In the genomic region with DNA sequence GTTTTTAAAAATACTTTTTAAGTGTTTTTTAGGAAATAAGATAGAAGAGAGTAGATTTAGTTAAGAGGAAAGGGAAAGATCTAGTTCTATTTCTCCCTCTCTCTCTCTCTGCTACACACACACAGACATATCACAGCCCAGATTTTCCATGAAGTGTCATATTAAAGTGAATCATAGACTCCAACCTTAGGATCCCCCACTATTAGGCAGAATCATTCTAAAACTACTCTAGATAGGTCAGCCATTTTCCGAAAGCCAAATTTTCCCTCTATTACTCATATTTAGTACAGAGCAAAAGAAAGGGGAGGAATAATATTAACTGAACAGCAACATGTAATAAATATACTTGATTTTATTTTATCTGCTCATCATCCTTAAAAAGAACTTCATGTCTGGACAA, we compare ENCODE assay signal across 18 cellular contexts. TPM values are rescaled to one million over a fixed set of nuclear protein-coding genes. Genes with fewer than 3 reads are reported as not detected.
DNase-seq lines count a peak whose midpoint lies in the region; ATAC-seq and TF ChIP-seq lines count a peak whose summit lies in the region.
"Had no signal": no experiment of that assay in that cellular context is flagged by ENCODE, and none has a peak within 500 bp of the region (broad histone marks: within the 10 kb centered on the region; RNA-seq: fewer than 3 reads in every experiment).

No MANE protein-coding gene starts in this region.

- no peaks in the 10 kb centered on the region for H3K4me1 ChIP-seq in mammary epithelial cell (ENCODE audit: insufficient read depth, low read length)

- H3K27ac ChIP-seq in mammary epithelial cell (ENCODE audit: insufficient read depth, low read depth, low read length) = no peak overlapping the region
- H3K27ac ChIP-seq: C4-2B had no signal

- intact Hi-C loops in activated CD4-positive, alpha-beta T cell treated with anti-CD3 and anti-CD28 coated beads for 36 hours (cut with DNase I, micrococcal nuclease) = loop anchor here (1.0 to 2.0 kb wide), 3 partner anchors 35 to 47 kb away; a partner anchor contains a TSS
- intact Hi-C loops in mammary epithelial cell (cut with micrococcal nuclease) = no loop called here

- H3K4me2 ChIP-seq in mammary epithelial cell (ENCODE audit: insufficient read depth, low read depth, low read length) = no peak overlapping the region

- H3K4me1 Mint-ChIP-seq in activated CD4-positive, alpha-beta T cell treated with anti-CD3 and anti-CD28 coated beads for 36 hours = peaks cover 78% of the 10 kb centered on the region
- H3K4me1 Mint-ChIP-seq in activated CD4-positive, alpha-beta T cell treated with anti-CD3 and anti-CD28 coated beads, Interleukin-2, amount 10 ng/mL, durations not matched to agents 7 days and 5 days = peaks cover 61% of the 10 kb centered on the region
- H3K4me1 Mint-ChIP-seq in activated CD8-positive, alpha-beta T cell treated with anti-CD3 and anti-CD28 coated beads, Interleukin-2, amount 10 ng/mL, durations not matched to agents 7 days and 5 days (ENCODE audit: low read depth) = peaks cover 72% of the 10 kb centered on the region
- H3K4me1 Mint-ChIP-seq: brain had no signal

- peaks cover 40% of the 10 kb centered on the region for H3K36me3 Mint-ChIP-seq in activated CD4-positive, alpha-beta T cell treated with anti-CD3 and anti-CD28 coated beads for 36 hours (ENCODE audit: low read depth)
- peaks cover 37% of the 10 kb centered on the region for H3K36me3 Mint-ChIP-seq in activated CD4-positive, alpha-beta T cell treated with anti-CD3 and anti-CD28 coated beads, Interleukin-2, amount 10 ng/mL, durations not matched to agents 7 days and 5 days (ENCODE audit: low read depth)
- peaks cover 58% of the 10 kb centered on the region for H3K36me3 Mint-ChIP-seq in activated CD8-positive, alpha-beta T cell treated with anti-CD3 and anti-CD28 coated beads, Interleukin-2, amount 10 ng/mL, durations not matched to agents 7 days and 5 days (ENCODE audit: low read depth)
- H3K36me3 Mint-ChIP-seq: brain, type B pancreatic cell had no signal

- H3K27me3 ChIP-seq in mammary epithelial cell (ENCODE audit: insufficient read depth, low read length) = no peaks in the 10 kb centered on the region

- peaks cover 2% of the 10 kb centered on the region for H3K36me3 ChIP-seq in mammary epithelial cell (ENCODE audit: insufficient read depth, low read length)

- no TSS peak for BruUV-seq in mammary epithelial cell (replicated peaks; lab: Mats Ljungman, UMichigan)

- peak overlapping the region; percentile 88 for H3K27ac Mint-ChIP-seq in activated CD4-positive, alpha-beta T cell treated with anti-CD3 and anti-CD28 coated beads for 36 hours
- H3K27ac Mint-ChIP-seq in activated CD4-positive, alpha-beta T cell treated with anti-CD3 and anti-CD28 coated beads, Interleukin-2, amount 10 ng/mL, durations not matched to agents 7 days and 5 days = no peak overlapping the region
- H3K27ac Mint-ChIP-seq in activated CD8-positive, alpha-beta T cell treated with anti-CD3 and anti-CD28 coated beads, Interleukin-2, amount 10 ng/mL, durations not matched to agents 7 days and 5 days = peak overlapping the region; percentile 31
- H3K27ac Mint-ChIP-seq: brain, type B pancreatic cell had no signal

- H3K79me2 ChIP-seq in mammary epithelial cell (ENCODE audit: insufficient read depth, low read length) = no peaks in the 10 kb centered on the region

- DNase-seq in activated CD4-positive, alpha-beta T cell treated with anti-CD3 and anti-CD28 coated beads for 36 hours = no peak
- DNase-seq in activated CD4-positive, alpha-beta T cell treated with anti-CD3 and anti-CD28 coated beads, Interleukin-2, amount 10 ng/mL, durations not matched to agents 7 days and 5 days = no peak
- DNase-seq in activated CD8-positive, alpha-beta T cell treated with anti-CD3 and anti-CD28 coated beads, Interleukin-2, amount 10 ng/mL, durations not matched to agents 7 days and 5 days = no peak
- DNase-seq in fibroblast of mammary gland (ENCODE audit: low read depth) = peak; percentile 57
- no peak for DNase-seq in stimulated activated naive CD8-positive, alpha-beta T cell treated with anti-CD3 and anti-CD28 coated beads, Interleukin-15, Interleukin-2, amounts not matched to agents 100 U/mL and 50 U/mL, for 24 hours
- no peak for DNase-seq in mammary epithelial cell
- DNase-seq in germinal center (ENCODE audit: low spot score) = no peak
- DNase-seq: activated CD4-positive, alpha-beta T cell treated with anti-CD3 and anti-CD28 coated beads for 1 hour; hypothalamus; left cardiac atrium; NCI-H187; NCI-H446; posterior cingulate gyrus; Right ventricle myocardium superior had no signal

- WGBS in mammary epithelial cell (ENCODE audit: low coverage, missing lambda C conversion rate) = 100% methylated on average over 1 of the region's 1 CpG

- H3K9me3 Mint-ChIP-seq in activated CD4-positive, alpha-beta T cell treated with anti-CD3 and anti-CD28 coated beads for 36 hours (ENCODE audit: low read depth) = no peaks in the 10 kb centered on the region
- no peaks in the 10 kb centered on the region for H3K9me3 Mint-ChIP-seq in activated CD4-positive, alpha-beta T cell treated with anti-CD3 and anti-CD28 coated beads, Interleukin-2, amount 10 ng/mL, durations not matched to agents 7 days and 5 days
- H3K9me3 Mint-ChIP-seq in activated CD8-positive, alpha-beta T cell treated with anti-CD3 and anti-CD28 coated beads, Interleukin-2, amount 10 ng/mL, durations not matched to agents 7 days and 5 days (ENCODE audit: insufficient read depth) = no peaks in the 10 kb centered on the region
- H3K9me3 Mint-ChIP-seq: brain, type B pancreatic cell had no signal

- no peak for TF ChIP-seq CTCF in fibroblast of mammary gland (conservative IDR thresholded peaks at IDR 0.05; ENCODE audit: control insufficient read depth, insufficient read depth, low read depth, low read length)
- no peak for TF ChIP-seq CTCF in mammary epithelial cell (conservative IDR thresholded peaks at IDR 0.05 in 1 of 2, IDR thresholded peaks at IDR 0.05 in 1 of 2; ENCODE audit: extremely low read depth in 1 of 2, insufficient read depth in 1 of 2, low read depth in 1 of 2, low read length in 2 of 2)

- H3K4me3 ChIP-seq in fibroblast of mammary gland (ENCODE audit: control insufficient read depth, low read depth, low read length) = no peak overlapping the region
- H3K4me3 ChIP-seq in mammary epithelial cell (replicated peaks in 1 of 3; ENCODE audit: insufficient read depth in 1 of 3, low read depth in 2 of 3, low read length in 3 of 3) = no peak overlapping the region

- dilution Hi-C loops in mammary epithelial cell (cut with HindIII; ENCODE audit: low sequenced_read_pairs) = no loop called here

- in situ Hi-C loops in mammary epithelial cell (cut with MboI; ENCODE audit: low sequenced_read_pairs in 2 of 2) = no loop called here

- POLR2A ChIA-PET in activated CD4-positive, alpha-beta T cell treated with anti-CD3 and anti-CD28 coated beads for 36 hours (lab: Charles Lee) = no interaction called here
- POLR2A ChIA-PET in activated CD4-positive, alpha-beta T cell treated with anti-CD3 and anti-CD28 coated beads, Interleukin-2, amount 10 ng/mL, durations not matched to agents 7 days and 5 days (lab: Charles Lee) = no interaction called here
- POLR2A ChIA-PET in activated CD8-positive, alpha-beta T cell treated with anti-CD3 and anti-CD28 coated beads, Interleukin-2, amount 10 ng/mL, durations not matched to agents 7 days and 5 days (lab: Charles Lee) = no interaction called here

- peak; percentile 33 for ATAC-seq in activated CD4-positive, alpha-beta T cell treated with anti-CD3 and anti-CD28 coated beads for 36 hours
- no peak for ATAC-seq in activated CD8-positive, alpha-beta T cell treated with anti-CD3 and anti-CD28 coated beads, Interleukin-2, amount 10 ng/mL, durations not matched to agents 7 days and 5 days
- ATAC-seq in stimulated activated naive CD8-positive, alpha-beta T cell treated with anti-CD3 and anti-CD28 coated beads, Interleukin-15, Interleukin-2, amounts not matched to agents 100 U/mL and 50 U/mL, for 24 hours = peak; percentile 72
- ATAC-seq in GM18909 (IDR thresholded peaks at IDR 0.05; ENCODE audit: poor library complexity, unreplicated experiment) = no peak
- ATAC-seq: left cardiac atrium had no signal

- CTCF ChIA-PET in activated CD4-positive, alpha-beta T cell treated with anti-CD3 and anti-CD28 coated beads for 36 hours (lab: Charles Lee) = no interaction called here
- CTCF ChIA-PET in activated CD4-positive, alpha-beta T cell treated with anti-CD3 and anti-CD28 coated beads, Interleukin-2, amount 10 ng/mL, durations not matched to agents 7 days and 5 days (lab: Charles Lee) = no interaction called here
- CTCF ChIA-PET in activated CD8-positive, alpha-beta T cell treated with anti-CD3 and anti-CD28 coated beads, Interleukin-2, amount 10 ng/mL, durations not matched to agents 7 days and 5 days (lab: Charles Lee) = interaction anchor here (1.4 kb wide), 1 partner anchor 15 kb away, joined by 3 read pairs; no protein-coding TSS in a partner anchor
- CTCF ChIA-PET in mammary epithelial cell (lab: Charles Lee; ENCODE audit: low non-redundant PET) = no interaction called here

- no peaks in the 10 kb centered on the region for H3K27me3 Mint-ChIP-seq in activated CD4-positive, alpha-beta T cell treated with anti-CD3 and anti-CD28 coated beads for 36 hours
- no peaks in the 10 kb centered on the region for H3K27me3 Mint-ChIP-seq in activated CD4-positive, alpha-beta T cell treated with anti-CD3 and anti-CD28 coated beads, Interleukin-2, amount 10 ng/mL, durations not matched to agents 7 days and 5 days
- H3K27me3 Mint-ChIP-seq in activated CD8-positive, alpha-beta T cell treated with anti-CD3 and anti-CD28 coated beads, Interleukin-2, amount 10 ng/mL, durations not matched to agents 7 days and 5 days (ENCODE audit: low read depth) = no peaks in the 10 kb centered on the region
- H3K27me3 Mint-ChIP-seq: brain, type B pancreatic cell had no signal

- H3K9me3 ChIP-seq in mammary epithelial cell (replicated peaks; ENCODE audit: insufficient read depth, low read length) = no peaks in the 10 kb centered on the region

- H3K9ac ChIP-seq in mammary epithelial cell (ENCODE audit: insufficient read depth, low read length) = no peak overlapping the region

- H4K20me1 ChIP-seq in mammary epithelial cell (ENCODE audit: insufficient read depth, low read length) = no peaks in the 10 kb centered on the region

- H2AFZ ChIP-seq in mammary epithelial cell (ENCODE audit: low read depth, low read length) = no peak overlapping the region

- H3K4me3 Mint-ChIP-seq in activated CD4-positive, alpha-beta T cell treated with anti-CD3 and anti-CD28 coated beads for 36 hours = no peak overlapping the region
- H3K4me3 Mint-ChIP-seq in activated CD4-positive, alpha-beta T cell treated with anti-CD3 and anti-CD28 coated beads, Interleukin-2, amount 10 ng/mL, durations not matched to agents 7 days and 5 days = no peak overlapping the region
- H3K4me3 Mint-ChIP-seq in activated CD8-positive, alpha-beta T cell treated with anti-CD3 and anti-CD28 coated beads, Interleukin-2, amount 10 ng/mL, durations not matched to agents 7 days and 5 days = no peak overlapping the region
- H3K4me3 Mint-ChIP-seq: brain, type B pancreatic cell had no signal

RNA-seq across cellular contexts. Expression of a gene that starts 45.2 kb away (rescaled TPM):
- total RNA-seq in activated CD4-positive, alpha-beta T cell treated with anti-CD3 and anti-CD28 coated beads for 36 hours = 100 to 1,000 TPM; 152 to 188 TPM
- total RNA-seq in activated CD4-positive, alpha-beta T cell treated with anti-CD3 and anti-CD28 coated beads, Interleukin-2, amount 10 ng/mL, durations not matched to agents 7 days and 5 days = 10 to 100 TPM; 78.6 to 81.2 TPM
- 10 to 100 TPM; 79.6 to 85.2 TPM for total RNA-seq in activated CD8-positive, alpha-beta T cell treated with anti-CD3 and anti-CD28 coated beads, Interleukin-2, amount 10 ng/mL, durations not matched to agents 7 days and 5 days
- total RNA-seq in mammary epithelial cell = 100 to 1,000 TPM in 1 of 2 donors, 10 to 100 TPM in 1; 94.7 to 114 TPM
- polyA plus RNA-seq in mammary epithelial cell = 36.4 TPM
- polyA minus RNA-seq in mammary epithelial cell = 33.3 TPM

RNA-seq across cellular contexts. Expression of a gene that starts 47.7 kb away (rescaled TPM):
- 100 to 1,000 TPM; 111 to 129 TPM for total RNA-seq in activated CD4-positive, alpha-beta T cell treated with anti-CD3 and anti-CD28 coated beads for 36 hours
- 10 to 100 TPM; 63.4 to 65.8 TPM for total RNA-seq in activated CD4-positive, alpha-beta T cell treated with anti-CD3 and anti-CD28 coated beads, Interleukin-2, amount 10 ng/mL, durations not matched to agents 7 days and 5 days
- 100 to 1,000 TPM; 102 to 105 TPM for total RNA-seq in activated CD8-positive, alpha-beta T cell treated with anti-CD3 and anti-CD28 coated beads, Interleukin-2, amount 10 ng/mL, durations not matched to agents 7 days and 5 days
- total RNA-seq in mammary epithelial cell = 10 to 100 TPM; 14.7 to 25.9 TPM
- polyA plus RNA-seq in mammary epithelial cell = 19.5 TPM
- 30.4 TPM for polyA minus RNA-seq in mammary epithelial cell

Comparison
In these comparisons a context has a peak if more than half of its experiments do, and no peak if none do; other contexts are left out.
1. ATAC-seq: peak in activated CD4-positive, alpha-beta T cell treated with anti-CD3 and anti-CD28 coated beads for 36 hours (single experiment) and stimulated activated naive CD8-positive, alpha-beta T cell treated with anti-CD3 and anti-CD28 coated beads, Interleukin-15, Interleukin-2, amounts not matched to agents 100 U/mL and 50 U/mL, for 24 hours (single experiment); none in activated CD8-positive, alpha-beta T cell treated with anti-CD3 and anti-CD28 coated beads, Interleukin-2, amount 10 ng/mL, durations not matched to agents 7 days and 5 days (single experiment) and GM18909 (single experiment).